Comparison of ENCODE assay signal across 9 cellular contexts in the genomic region with DNA sequence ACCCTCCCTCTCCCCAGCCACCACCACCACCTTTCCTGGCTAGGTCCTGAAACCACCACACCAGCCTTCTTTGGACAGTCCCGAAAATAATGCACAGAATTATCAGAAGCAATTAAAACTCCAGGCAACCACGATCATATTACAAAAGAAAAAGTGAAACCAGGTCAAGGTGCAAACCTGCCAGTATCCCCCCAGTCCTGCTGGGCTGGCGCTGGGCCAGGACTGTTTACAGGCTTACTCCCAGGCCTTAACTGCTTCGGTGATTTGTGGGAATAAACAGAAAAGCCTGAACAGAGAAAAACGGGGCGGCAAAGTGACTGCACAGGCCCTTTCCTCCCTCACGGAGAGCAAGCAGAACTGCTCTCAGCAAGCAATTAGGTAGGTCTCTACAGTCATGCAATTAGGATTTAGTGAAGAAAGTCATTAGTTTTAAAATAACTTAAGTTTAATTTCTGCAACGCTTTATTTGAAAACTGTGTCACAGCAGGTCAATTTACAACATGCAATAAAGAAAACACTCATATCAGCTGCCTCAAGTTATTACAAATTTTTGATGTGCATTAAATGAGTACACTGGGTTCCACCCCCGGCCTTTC. TPM values are rescaled to one million over a fixed set of nuclear protein-coding genes. Genes with fewer than 3 reads are reported as not detected.
DNase-seq lines count a peak whose midpoint lies in the region; ATAC-seq and TF ChIP-seq lines count a peak whose summit lies in the region.
"Had no signal": no experiment of that assay in that cellular context is flagged by ENCODE, and none has a peak within 500 bp of the region (broad histone marks: within the 10 kb centered on the region; RNA-seq: fewer than 3 reads in every experiment).

No MANE protein-coding gene starts in this region.

- BruUV-seq in Panc1 (replicated peaks; lab: Mats Ljungman, UMichigan), result TSS peak; percentile 86

- H3K27ac ChIP-seq in Panc1 (ENCODE audit: low read length), result peak overlapping the region; percentile 66
- H3K27ac ChIP-seq in ascending aorta, result no peak overlapping the region
- H3K27ac ChIP-seq in spleen, result peak overlapping the region in 7 of 8 donors; percentile 0 to 100 (median 72)
- H3K27ac ChIP-seq: foreskin keratinocyte had no signal

- CTCF ChIA-PET in Panc1 (lab: Charles Lee), result no interaction called here

- in situ Hi-C loops in Panc1 (cut with HindIII; ENCODE audit: low pct_unique_long_range_greater_than_20kb, low sequenced_read_pairs), result no loop called here

- no peaks in the 10 kb centered on the region for H3K27me3 ChIP-seq in Panc1 (ENCODE audit: control insufficient read depth, insufficient read depth, low read length)
- no peaks in the 10 kb centered on the region for H3K27me3 ChIP-seq in ascending aorta
- H3K27me3 ChIP-seq in spleen (replicated peaks in 1 of 7), result no peaks in the 10 kb centered on the region
- H3K27me3 ChIP-seq: foreskin keratinocyte had no signal

- peak overlapping the region; percentile 50 to 69 for H3K4me3 ChIP-seq in Panc1 (ENCODE audit: low read depth in 2 of 2, low read length in 2 of 2)
- peak overlapping the region; percentile 85 to 93 for H3K4me3 ChIP-seq in ascending aorta
- peak overlapping the region; percentile 45 to 78 (median 48) for H3K4me3 ChIP-seq in spleen

- no peak for TF ChIP-seq POLR2A in spleen (IDR thresholded peaks at IDR 0.05)

- H3K9me3 ChIP-seq in Panc1 (ENCODE audit: control insufficient read depth, insufficient read depth, low read depth, low read length) (no peaks in the 10 kb centered on the region), ascending aorta (no peaks in the 10 kb centered on the region), spleen (no peaks in the 10 kb centered on the region)

- no peak for ATAC-seq in Panc1
- ATAC-seq: foreskin keratinocyte had no signal

- DNase-seq in NCI-H345 (lab: John Stamatoyannopoulos, UW) (peak; percentile 17), NCI-H345 treated with DMSO at 0.1 percent for 48 hours (lab: John Stamatoyannopoulos, UW; ENCODE audit: unreplicated experiment) (no peak), Panc1 (ENCODE audit: low read depth, low spot score) (no peak), ascending aorta (ENCODE audit: low spot score in 2 of 2) (peak in 1 of 2 donors; percentile 59), iris pigment epithelial cell (ENCODE audit: low read depth) (peak; percentile 13), spleen (peak; percentile 86), T1000 (lab: John Stamatoyannopoulos, UW) (no peak), ecto neural progenitor cell (ENCODE audit: low spot score) (no peak)

- POLR2A ChIA-PET in Panc1 (lab: Charles Lee), result interaction anchor here (0.6 kb wide), 1 partner anchor 390 kb away, joined by 3 read pairs; no protein-coding TSS in a partner anchor

- peaks cover 12% of the 10 kb centered on the region for H3K4me1 ChIP-seq in Panc1 (ENCODE audit: control insufficient read depth, insufficient read depth, low read length)
- peaks cover 0 to 23% of the 10 kb centered on the region in 2 donors for H3K4me1 ChIP-seq in ascending aorta
- peaks cover 17 to 61% (median 36%) of the 10 kb centered on the region in 6 donors for H3K4me1 ChIP-seq in spleen

- no peaks in the 10 kb centered on the region; the same call in none of the 2 replicates for H3K36me3 ChIP-seq in Panc1 (ENCODE audit: control insufficient read depth, insufficient read depth, low read length)
- no peaks in the 10 kb centered on the region for H3K36me3 ChIP-seq in ascending aorta
- H3K36me3 ChIP-seq in spleen, result no peaks in the 10 kb centered on the region

- intact Hi-C loops in Panc1 (cut with micrococcal nuclease; ENCODE audit: unreplicated experiment), result no loop called here
- intact Hi-C loops in ascending aorta (cut with DNase I), result no loop called here
- intact Hi-C loops in spleen (cut with DNase I; ENCODE audit: low total_unique reads), result no loop called here

- TF ChIP-seq CTCF in Panc1 (IDR thresholded peaks at IDR 0.05) (no peak), ascending aorta (IDR thresholded peaks at IDR 0.05) (no peak), spleen (IDR thresholded peaks at IDR 0.05 in 8 of 11, conservative IDR thresholded peaks at IDR 0.05 in 3 of 11) (peak in 1 of 11 experiments; percentile 8)

- 5 to 7% (median 5%) methylated on average over 9 of the region's 9 CpGs for WGBS in spleen, 5 donors

RNA-seq across cellular contexts. Expression of a gene that starts 1.3 kb away (rescaled TPM):
- total RNA-seq in Panc1 (2021; ENCODE audit: unreplicated experiment) (40.1 TPM), ascending aorta (65.7 TPM), spleen (100 to 1,000 TPM in 2 of 7 donors, 10 to 100 TPM in 5; 58.0 to 122 (median 79.4) TPM)
- polyA plus RNA-seq in Panc1 (2012; ENCODE audit: insufficient read length), result 16.3 TPM
- 10 to 100 TPM in 1 of 3 donors, 1 to 10 TPM in 2; 3.2 to 10.1 (median 3.8) TPM for polyA plus RNA-seq in spleen

Comparison
In these comparisons a context has a peak if more than half of its experiments do, and no peak if none do; other contexts are left out.
1. DNase-seq: peak in NCI-H345 (single experiment), iris pigment epithelial cell (single experiment) and spleen (single experiment); none in NCI-H345 treated with DMSO at 0.1 percent for 48 hours (single experiment), Panc1 (single experiment), T1000 (single experiment) and ecto neural progenitor cell (single experiment).
2. H3K27ac ChIP-seq: peak in Panc1 (single experiment) and spleen (7 of 8); none in ascending aorta (0 of 2).
3. Peak in every context shown above with its lines, with median percentiles within 50 percentile points of each other: H3K4me3 ChIP-seq.